9 cellular contexts compared by ENCODE assay signal in the genomic region with DNA sequence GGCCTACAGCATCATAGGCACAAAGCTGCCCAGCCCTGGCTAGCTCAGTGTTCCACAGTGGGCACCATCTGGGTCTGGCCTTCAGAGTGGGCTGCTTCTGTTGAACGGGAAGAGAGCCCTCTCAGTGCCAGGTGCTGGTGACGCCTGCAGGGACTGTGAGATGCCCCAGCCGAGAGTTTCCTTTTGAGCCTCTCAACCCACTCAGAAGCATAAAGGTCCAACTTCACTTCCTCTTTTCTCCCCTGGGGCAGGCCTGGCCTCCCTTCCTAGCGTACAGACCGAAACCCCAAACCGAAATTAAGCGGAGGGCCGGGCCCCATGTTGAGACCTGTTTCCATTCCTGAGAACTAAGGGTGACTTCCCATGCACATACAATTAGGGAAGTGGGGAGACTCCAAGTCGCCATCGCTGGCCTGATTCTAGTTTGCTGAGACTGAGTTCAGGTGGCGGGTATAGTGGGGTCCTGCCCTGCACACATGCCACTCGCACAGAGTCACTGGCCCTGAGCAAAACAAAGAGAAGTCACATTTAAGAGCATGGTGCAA. TPM values are rescaled to one million over a fixed set of nuclear protein-coding genes. Genes with fewer than 3 reads are reported as not detected.
A peak's percentile ranks its signal among the peaks of the same experiment; 100 is the strongest.
DNase-seq lines count a peak whose midpoint lies in the region; ATAC-seq and TF ChIP-seq lines count a peak whose summit lies in the region.
"Had no signal": no experiment of that assay in that cellular context is flagged by ENCODE, and none has a peak within 500 bp of the region (broad histone marks: within the 10 kb centered on the region; RNA-seq: fewer than 3 reads in every experiment).

No MANE protein-coding gene starts in this region.

- H3K27ac ChIP-seq in dorsolateral prefrontal cortex: peak overlapping the region in 9 of 59 donors; percentile 9 to 40 (median 23)

- CTCF ChIA-PET in activated B cell treated with CpG ODN at 0.5 μM for 24 hours (lab: Charles Lee): interaction anchor here (0.8 to 2.8 kb wide), 12 partner anchors 15 to 298 kb away, joined by 3 to 18 read pairs (median 6); a partner anchor contains a TSS

- POLR2A ChIA-PET in activated B cell treated with CpG ODN at 0.5 μM for 24 hours (lab: Charles Lee): interaction anchor here (0.6 to 9.7 kb wide), 23 partner anchors 8 to 483 kb away, joined by 3 to 338 read pairs (median 6); a partner anchor contains a TSS
- POLR2A ChIA-PET in naive thymus-derived CD8-positive, alpha-beta T cell (lab: Charles Lee): interaction anchor here (0.6 to 1.3 kb wide), 2 partner anchors 8 kb away, joined by 3 to 4 read pairs; no protein-coding TSS in a partner anchor

- no peaks in the 10 kb centered on the region for H3K27me3 Mint-ChIP-seq in activated B cell treated with CpG ODN at 0.5 μM for 24 hours
- H3K27me3 Mint-ChIP-seq in naive thymus-derived CD8-positive, alpha-beta T cell: no peaks in the 10 kb centered on the region

- no peaks in the 10 kb centered on the region for H3K9me3 Mint-ChIP-seq in activated B cell treated with CpG ODN at 0.5 μM for 24 hours
- H3K9me3 Mint-ChIP-seq in naive thymus-derived CD8-positive, alpha-beta T cell: no peaks in the 10 kb centered on the region

- H3K27ac Mint-ChIP-seq in activated B cell treated with CpG ODN at 0.5 μM for 24 hours: peak overlapping the region; percentile 98
- H3K27ac Mint-ChIP-seq in naive thymus-derived CD8-positive, alpha-beta T cell: peak overlapping the region in 6 of 10 donors; percentile 41 to 92 (median 52)

- DNase-seq in stimulated activated naive CD4-positive, alpha-beta T cell treated with Interleukin-2 at 50 U/mL for 16 hours (lab: John Stamatoyannopoulos, UW): peak; percentile 40
- no peak for DNase-seq in stimulated activated naive CD4-positive, alpha-beta T cell (lab: John Stamatoyannopoulos, UW)
- DNase-seq in activated B cell treated with CpG ODN at 0.5 μM for 24 hours (peak; percentile 76), NCI-H187 treated with DMSO at 0.1 percent for 48 hours (lab: John Stamatoyannopoulos, UW) (no peak), dorsolateral prefrontal cortex (no peak), NCI-H2081 (lab: John Stamatoyannopoulos, UW) (no peak)
- peak in 1 of 10 donors; percentile 41 for DNase-seq in naive thymus-derived CD8-positive, alpha-beta T cell

- peaks cover 75% of the 10 kb centered on the region for H3K36me3 Mint-ChIP-seq in activated B cell treated with CpG ODN at 0.5 μM for 24 hours (ENCODE audit: low read depth)
- H3K36me3 Mint-ChIP-seq in naive thymus-derived CD8-positive, alpha-beta T cell: peaks cover 0 to 81% (median 5%) of the 10 kb centered on the region in 3 donors

- H3K4me3 Mint-ChIP-seq in activated B cell treated with CpG ODN at 0.5 μM for 24 hours: peak overlapping the region; percentile 73
- peak overlapping the region in 2 of 10 donors; percentile 53 to 80 for H3K4me3 Mint-ChIP-seq in naive thymus-derived CD8-positive, alpha-beta T cell

- H3K27me3 ChIP-seq in dorsolateral prefrontal cortex: no peaks in the 10 kb centered on the region

- TF ChIP-seq CTCF in activated B cell treated with CpG ODN at 0.5 μM for 24 hours (IDR thresholded peaks at IDR 0.05) (no peak), dorsolateral prefrontal cortex (IDR thresholded peaks at IDR 0.05 in 54 of 56, conservative IDR thresholded peaks at IDR 0.05 in 2 of 56; ENCODE audit: low read depth in 1 of 56, partially characterized antibody in 56 of 56) (no peak)

- H3K4me3 ChIP-seq in dorsolateral prefrontal cortex: no peak overlapping the region

- peaks cover 80% of the 10 kb centered on the region for H3K4me1 Mint-ChIP-seq in activated B cell treated with CpG ODN at 0.5 μM for 24 hours
- peaks cover 13 to 59% (median 34%) of the 10 kb centered on the region in 4 donors for H3K4me1 Mint-ChIP-seq in naive thymus-derived CD8-positive, alpha-beta T cell

- intact Hi-C loops in activated B cell treated with CpG ODN at 0.5 μM for 24 hours (cut with micrococcal nuclease): loop anchor here (1.0 to 10.0 kb wide), 8 partner anchors 25 to 468 kb away; a partner anchor contains a TSS
- intact Hi-C loops in dorsolateral prefrontal cortex (cut with DNase I): no loop called here

- ATAC-seq in HG03097 (IDR thresholded peaks at IDR 0.05; ENCODE audit: low FRiP score, unreplicated experiment): peak; percentile 73
- ATAC-seq in activated B cell treated with CpG ODN at 0.5 μM for 24 hours (ENCODE audit: low read depth): peak; percentile 87
- peak in 1 of 2 donors; percentile 72 for ATAC-seq in naive thymus-derived CD8-positive, alpha-beta T cell

RNA-seq across cellular contexts. Expression of a gene that starts 6.9 kb away (rescaled TPM):
- total RNA-seq in activated B cell treated with CpG ODN at 0.5 μM for 24 hours (157 and 171 TPM in 2 replicates), dorsolateral prefrontal cortex (10 to 100 TPM; 21.7 to 52.7 (median 32.7) TPM)
- 10 to 100 TPM; 66.5 to 88.3 TPM for total RNA-seq in naive thymus-derived CD8-positive, alpha-beta T cell
- 10 to 100 TPM; 65.6 to 69.8 (median 66.1) TPM for polyA plus RNA-seq in naive thymus-derived CD8-positive, alpha-beta T cell

RNA-seq across cellular contexts. Expression of a gene that starts 24.9 kb away (rescaled TPM):
- total RNA-seq in activated B cell treated with CpG ODN at 0.5 μM for 24 hours (172 and 191 TPM in 2 replicates), dorsolateral prefrontal cortex (1 to 10 TPM in 2 of 120 experiments, under 1 TPM in 18, not detected in 100; 0.20 to 1.2 (median 0.48) TPM)
- 10 to 100 TPM; 20.5 to 25.2 TPM for total RNA-seq in naive thymus-derived CD8-positive, alpha-beta T cell
- polyA plus RNA-seq in naive thymus-derived CD8-positive, alpha-beta T cell: 1 to 10 TPM; 6.5 to 9.8 (median 6.7) TPM

RNA-seq across cellular contexts. Expression of a gene that starts 42.3 kb away (rescaled TPM):
- total RNA-seq in activated B cell treated with CpG ODN at 0.5 μM for 24 hours (238 and 257 TPM in 2 replicates), dorsolateral prefrontal cortex (100 to 1,000 TPM in 72 of 120 experiments, 10 to 100 TPM in 48; 76.8 to 148 (median 102) TPM)
- total RNA-seq in naive thymus-derived CD8-positive, alpha-beta T cell: 10 to 100 TPM; 57.8 to 60.4 TPM
- polyA plus RNA-seq in naive thymus-derived CD8-positive, alpha-beta T cell: 10 to 100 TPM; 27.4 to 30.8 (median 29.3) TPM

RNA-seq across cellular contexts. Expression of a gene that starts 54.8 kb away (rescaled TPM):
- total RNA-seq in activated B cell treated with CpG ODN at 0.5 μM for 24 hours (not detected in 2 replicates), dorsolateral prefrontal cortex (not detected)
- not detected for total RNA-seq in naive thymus-derived CD8-positive, alpha-beta T cell
- polyA plus RNA-seq in naive thymus-derived CD8-positive, alpha-beta T cell: not detected
- total RNA-seq: urinary bladder had no signal
- polyA plus RNA-seq: urinary bladder had no signal

Comparison
In these comparisons a context has a peak if more than half of its experiments do, and no peak if none do; other contexts are left out.
1. DNase-seq: peak in stimulated activated naive CD4-positive, alpha-beta T cell treated with Interleukin-2 at 50 U/mL for 16 hours (single experiment) and activated B cell treated with CpG ODN at 0.5 μM for 24 hours (single experiment); none in stimulated activated naive CD4-positive, alpha-beta T cell (0 of 6), NCI-H187 treated with DMSO at 0.1 percent for 48 hours (single experiment), dorsolateral prefrontal cortex (0 of 10) and NCI-H2081 (0 of 2).
2. RNA of a gene that starts 24.9 kb away (total RNA-seq): 172 to 191 TPM in activated B cell treated with CpG ODN at 0.5 μM for 24 hours and 20.5 to 25.2 TPM in naive thymus-derived CD8-positive, alpha-beta T cell; 0.20 to 1.2 TPM in dorsolateral prefrontal cortex; every median in the first group is over 4 times any median in the second.